ENCODE assay signal across 28 cellular contexts in genomic region chr18:74513883-74514205, GRCh38. TPM values are rescaled to one million over a fixed set of nuclear protein-coding genes. Genes with fewer than 3 reads are reported as not detected.
"Had no signal": no experiment of that assay in that cellular context is flagged by ENCODE, and none has a peak within 500 bp of the region (broad histone marks: within the 10 kb centered on the region; RNA-seq: fewer than 3 reads in every experiment).

No MANE protein-coding gene starts in this region.

- H3K27ac ChIP-seq: adrenal gland, neutrophil, parathyroid adenoma, tibial artery had no signal

- H3K27ac Mint-ChIP-seq: activated CD4-positive, alpha-beta memory T cell treated with anti-CD3 and anti-CD28 coated beads for 36 hours; activated naive CD8-positive, alpha-beta T cell; activated T-helper 2 cell treated with anti-CD3 and anti-CD28 coated beads, Interferon-gamma antibody, Interleukin-2, Interleukin-4, amounts not matched to agents 10 μg/mL and 5 μg/mL and 100 μg/mL, durations not matched to agents 14 hours and 24 hours and 36 hours; nephron had no signal

- H3K27me3 ChIP-seq: adrenal gland, neutrophil, tibial artery had no signal

- H3K4me3 ChIP-seq: adrenal gland, smooth muscle cell, tibial artery had no signal

- ATAC-seq: esophagus mucosa, left ventricle myocardium superior, sciatic nerve, SK-N-SH treated with all-trans-retinoic acid at 6 μM for 48 hours had no signal

- H3K9me3 Mint-ChIP-seq: activated CD4-positive, alpha-beta memory T cell treated with anti-CD3 and anti-CD28 coated beads for 36 hours; activated T-helper 2 cell treated with anti-CD3 and anti-CD28 coated beads, Interferon-gamma antibody, Interleukin-2, Interleukin-4, amounts not matched to agents 10 μg/mL and 5 μg/mL and 100 μg/mL, durations not matched to agents 14 hours and 24 hours and 36 hours; nephron had no signal

- DNase-seq: activated CD4-positive, alpha-beta memory T cell treated with anti-CD3 and anti-CD28 coated beads for 36 hours; activated CD4-positive, alpha-beta T cell treated with anti-CD3 and anti-CD28 coated beads for 48 hours; activated naive CD4-positive, alpha-beta T cell; activated T-cell treated with anti-CD3 and anti-CD28 coated beads, Interleukin-2, amount 50 U/mL, for 1 hour; cortex of kidney; effector CD8-positive, alpha-beta T cell; foreskin melanocyte; left ventricle myocardium superior; mesenchymal stem cell; stimulated activated CD4-positive, alpha-beta T cell treated with anti-CD3 and anti-CD28 coated beads, Interleukin-15, amount 100 ng/mL, for 24 hours; stimulated activated naive CD4-positive, alpha-beta T cell had no signal

- H3K4me1 ChIP-seq: adrenal gland, parathyroid adenoma, tibial artery had no signal

- H3K4me3 Mint-ChIP-seq: activated CD4-positive, alpha-beta memory T cell treated with anti-CD3 and anti-CD28 coated beads for 36 hours; activated naive CD8-positive, alpha-beta T cell; nephron had no signal

- H3K4me1 Mint-ChIP-seq: nephron had no signal

- H3K27me3 Mint-ChIP-seq: activated CD4-positive, alpha-beta memory T cell treated with anti-CD3 and anti-CD28 coated beads for 36 hours; activated naive CD8-positive, alpha-beta T cell had no signal

- H3K9me3 ChIP-seq: adrenal gland, neutrophil, tibial artery had no signal

RNA-seq across cellular contexts. Expression of gene CNDP1, which starts 20.5 kb away (rescaled TPM):
- total RNA-seq: activated CD4-positive, alpha-beta memory T cell treated with anti-CD3 and anti-CD28 coated beads for 36 hours; adrenal gland; astrocyte; endothelial cell of umbilical vein; esophagus mucosa; kidney epithelial cell; left ventricle myocardium superior; mononuclear cell; myocyte; smooth muscle cell had no signal
- polyA plus RNA-seq: endothelial cell of umbilical vein, smooth muscle cell had no signal

RNA-seq across cellular contexts. Expression of gene DIPK1C, which starts 56.7 kb away (rescaled TPM):
- total RNA-seq: activated CD4-positive, alpha-beta memory T cell treated with anti-CD3 and anti-CD28 coated beads for 36 hours; activated T-helper 2 cell treated with anti-CD3 and anti-CD28 coated beads, Interferon-gamma antibody, Interleukin-2, Interleukin-4, amounts not matched to agents 10 μg/mL and 5 μg/mL and 100 μg/mL, durations not matched to agents 14 hours and 24 hours and 36 hours; astrocyte; endothelial cell of umbilical vein; esophagus mucosa; kidney epithelial cell; mononuclear cell; myocyte; smooth muscle cell; T-helper 2 cell treated with Interferon-gamma antibody and Interleukin-4, amounts not matched to agents 100 ng/mL and 5 ng/mL, for 36 hours had no signal
- polyA plus RNA-seq: endothelial cell of umbilical vein, smooth muscle cell had no signal
